In the genomic region with DNA sequence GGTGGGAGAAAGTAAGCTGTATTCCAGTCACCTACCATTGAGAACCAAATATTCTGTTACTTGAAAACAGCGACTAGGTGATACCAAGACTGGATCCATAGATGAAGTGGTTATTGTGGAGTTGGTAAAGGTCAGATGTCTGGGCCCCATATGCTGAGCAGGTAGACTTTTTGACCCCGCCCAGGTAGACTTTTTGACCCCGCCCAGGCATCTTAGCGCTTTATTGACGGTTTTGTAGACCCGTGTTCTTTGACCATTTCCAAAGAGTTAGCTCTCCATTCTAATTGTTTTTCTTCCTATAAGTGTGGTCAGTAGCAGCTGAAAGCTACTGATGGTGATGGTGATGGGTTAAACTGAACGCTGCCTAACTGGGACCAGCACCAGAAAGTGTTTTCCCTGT, we compare ENCODE assay signal across 11 cellular contexts.
"Had no signal": no experiment of that assay in that cellular context is flagged by ENCODE, and none has a peak within 500 bp of the region (broad histone marks: within the 10 kb centered on the region; RNA-seq: fewer than 3 reads in every experiment).

No MANE protein-coding gene starts in this region.

- DNase-seq: GM23248, GOT3, H7, H9, HCEC 1CT, HFFc6 had no signal

- H3K4me1 ChIP-seq: HAP-1 had no signal

- H3K36me3 ChIP-seq: HAP-1 had no signal

- H3K9me3 ChIP-seq: HAP-1 had no signal

- H3K27ac Mint-ChIP-seq: GM23338, H9, HFFc6 had no signal

- H3K4me3 ChIP-seq: GM23248, GM23338, HAP-1 had no signal

- FAIRE-seq: H1, H54 had no signal

- ATAC-seq: GM23338, HCT116 had no signal

- H3K9me3 Mint-ChIP-seq: GM23338, H9 had no signal

- H3K27ac ChIP-seq: GM23248 had no signal

- H3K4me3 Mint-ChIP-seq: GM23338, H9, HFFc6 had no signal
